7 cellular contexts compared by ENCODE assay signal in the genomic region with DNA sequence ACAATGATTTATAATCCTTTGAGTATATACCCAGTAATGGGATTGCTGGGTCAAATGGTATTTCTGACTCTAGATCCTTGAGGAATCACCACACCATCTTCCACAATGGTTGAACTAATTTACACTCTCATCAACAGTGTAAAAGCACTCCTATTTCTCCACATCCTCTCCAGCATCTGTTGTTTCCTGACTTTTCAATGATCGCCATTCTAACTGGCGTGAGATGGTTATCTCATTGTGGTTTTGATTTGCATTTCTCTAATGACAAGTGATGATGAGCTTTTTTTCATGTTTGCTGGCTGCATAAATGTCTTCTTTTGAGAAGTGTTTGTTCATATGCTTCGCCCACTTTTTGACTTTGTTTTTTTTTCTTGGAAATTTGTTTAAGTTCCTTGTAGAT.
DNase-seq lines count a peak whose midpoint lies in the region; ATAC-seq, FAIRE-seq and TF ChIP-seq lines count a peak whose summit lies in the region.
"Not testable (repeated sequence)": the region's sequence is repeated elsewhere in the genome, so short reads cannot be mapped to it uniquely, and the experiment has no call there.

No MANE protein-coding gene starts in this region.

- not testable (repeated sequence) for H3K4me3 ChIP-seq in astrocyte (ENCODE audit: insufficient read depth, low read depth, low read length); naive thymus-derived CD4-positive, alpha-beta T cell (ENCODE audit: low read length)

- not testable (repeated sequence) for H3K9me3 ChIP-seq in astrocyte (ENCODE audit: insufficient read depth, low read depth, low read length); naive thymus-derived CD4-positive, alpha-beta T cell (ENCODE audit: control insufficient read depth in 2 of 3, low read length in 3 of 3)

- H3K79me2 ChIP-seq in astrocyte (ENCODE audit: insufficient read depth, low read length) = not testable (repeated sequence)

- not testable (repeated sequence) for H3K4me3 Mint-ChIP-seq in activated CD8-positive, alpha-beta T cell treated with anti-CD3 and anti-CD28 coated beads for 36 hours; activated T-helper 17 cell treated with anti-CD3 and anti-CD28 coated beads, Interleukin-2, amount 50 U/mL, for 72 hours; activated naive CD8-positive, alpha-beta T cell; astrocyte (ENCODE audit: unreplicated experiment); central memory CD8-positive, alpha-beta T cell; progenitor cell of endocrine pancreas (ENCODE audit: low read depth)
- peak overlapping the region in 2 of 10 donors; percentile 8 to 31 for H3K4me3 Mint-ChIP-seq in naive thymus-derived CD4-positive, alpha-beta T cell

- H3K9me3 Mint-ChIP-seq in activated CD8-positive, alpha-beta T cell treated with anti-CD3 and anti-CD28 coated beads for 36 hours = peaks cover 11% of the 10 kb centered on the region
- H3K9me3 Mint-ChIP-seq in activated T-helper 17 cell treated with anti-CD3 and anti-CD28 coated beads, Interleukin-2, amount 50 U/mL, for 72 hours = peaks cover 10% of the 10 kb centered on the region
- H3K9me3 Mint-ChIP-seq in activated naive CD8-positive, alpha-beta T cell (ENCODE audit: low read depth); astrocyte (ENCODE audit: unreplicated experiment); central memory CD8-positive, alpha-beta T cell: not testable (repeated sequence)
- H3K9me3 Mint-ChIP-seq in naive thymus-derived CD4-positive, alpha-beta T cell = peaks cover 0 to 16% (median 13%) of the 10 kb centered on the region in 11 donors
- H3K9me3 Mint-ChIP-seq in progenitor cell of endocrine pancreas (ENCODE audit: low read depth) = peaks cover 13% of the 10 kb centered on the region

- CTCF ChIA-PET in activated CD8-positive, alpha-beta T cell treated with anti-CD3 and anti-CD28 coated beads for 36 hours (lab: Charles Lee); naive thymus-derived CD4-positive, alpha-beta T cell (lab: Charles Lee): not testable (repeated sequence)

- not testable (repeated sequence) for H3K4me1 ChIP-seq in astrocyte (ENCODE audit: insufficient read depth, low read length); naive thymus-derived CD4-positive, alpha-beta T cell (ENCODE audit: control insufficient read depth in 2 of 2, insufficient read depth in 2 of 2, low read length in 2 of 2)

- not testable (repeated sequence) for ATAC-seq in activated CD8-positive, alpha-beta T cell treated with anti-CD3 and anti-CD28 coated beads for 36 hours; activated T-helper 17 cell treated with anti-CD3 and anti-CD28 coated beads, Interleukin-2, amount 50 U/mL, for 72 hours (replicated peaks); central memory CD8-positive, alpha-beta T cell (replicated peaks; ENCODE audit: extremely low read depth, poor library complexity, severe bottlenecking); naive thymus-derived CD4-positive, alpha-beta T cell

- not testable (repeated sequence) for H3K27ac ChIP-seq in astrocyte (ENCODE audit: low read depth, low read length); naive thymus-derived CD4-positive, alpha-beta T cell (ENCODE audit: low read depth, low read length)

- peaks cover 65% of the 10 kb centered on the region for H3K36me3 Mint-ChIP-seq in activated CD8-positive, alpha-beta T cell treated with anti-CD3 and anti-CD28 coated beads for 36 hours (ENCODE audit: low read depth)
- H3K36me3 Mint-ChIP-seq in activated T-helper 17 cell treated with anti-CD3 and anti-CD28 coated beads, Interleukin-2, amount 50 U/mL, for 72 hours (ENCODE audit: low read depth) = peaks cover 71% of the 10 kb centered on the region
- H3K36me3 Mint-ChIP-seq in activated naive CD8-positive, alpha-beta T cell = peaks cover 41% of the 10 kb centered on the region
- H3K36me3 Mint-ChIP-seq in astrocyte (ENCODE audit: low read depth, unreplicated experiment) (peaks cover 20% of the 10 kb centered on the region), progenitor cell of endocrine pancreas (ENCODE audit: insufficient read depth) (peaks cover 28% of the 10 kb centered on the region)
- peaks cover 13% of the 10 kb centered on the region for H3K36me3 Mint-ChIP-seq in central memory CD8-positive, alpha-beta T cell (ENCODE audit: insufficient read depth)
- H3K36me3 Mint-ChIP-seq in naive thymus-derived CD4-positive, alpha-beta T cell = peaks cover 15 to 65% (median 42%) of the 10 kb centered on the region in 5 donors

- H3K27ac Mint-ChIP-seq in activated CD8-positive, alpha-beta T cell treated with anti-CD3 and anti-CD28 coated beads for 36 hours = peak overlapping the region; percentile 57
- H3K27ac Mint-ChIP-seq in activated T-helper 17 cell treated with anti-CD3 and anti-CD28 coated beads, Interleukin-2, amount 50 U/mL, for 72 hours = peak overlapping the region; percentile 66
- H3K27ac Mint-ChIP-seq in activated naive CD8-positive, alpha-beta T cell = peak overlapping the region; percentile 86
- peak overlapping the region; percentile 30 for H3K27ac Mint-ChIP-seq in astrocyte (ENCODE audit: unreplicated experiment)
- H3K27ac Mint-ChIP-seq in central memory CD8-positive, alpha-beta T cell (ENCODE audit: low read depth) = peak overlapping the region; percentile 74
- H3K27ac Mint-ChIP-seq in naive thymus-derived CD4-positive, alpha-beta T cell = peak overlapping the region in 7 of 9 donors; percentile 15 to 78 (median 25)
- peak overlapping the region; percentile 79 for H3K27ac Mint-ChIP-seq in progenitor cell of endocrine pancreas

- intact Hi-C loops in activated CD8-positive, alpha-beta T cell treated with anti-CD3 and anti-CD28 coated beads for 36 hours (cut with micrococcal nuclease); naive thymus-derived CD4-positive, alpha-beta T cell (cut with micrococcal nuclease): not testable (repeated sequence)

- not testable (repeated sequence) for H2AFZ ChIP-seq in astrocyte (ENCODE audit: low read depth, low read length)

- not testable (repeated sequence) for H3K4me2 ChIP-seq in astrocyte (ENCODE audit: low read length)

- not testable (repeated sequence) for FAIRE-seq in astrocyte (lab: Jason Lieb, UNC)

- not testable (repeated sequence) for DNase-seq in activated CD8-positive, alpha-beta T cell treated with anti-CD3 and anti-CD28 coated beads for 36 hours; astrocyte (ENCODE audit: low read depth); central memory CD8-positive, alpha-beta T cell (ENCODE audit: low spot score in 2 of 2); progenitor cell of endocrine pancreas (ENCODE audit: low spot score, unreplicated experiment)
- DNase-seq in naive thymus-derived CD4-positive, alpha-beta T cell = peak in 2 of 9 donors; percentile 13 to 23

- H3K4me1 Mint-ChIP-seq in activated CD8-positive, alpha-beta T cell treated with anti-CD3 and anti-CD28 coated beads for 36 hours (ENCODE audit: low read depth) = peaks cover 35% of the 10 kb centered on the region
- not testable (repeated sequence) for H3K4me1 Mint-ChIP-seq in activated T-helper 17 cell treated with anti-CD3 and anti-CD28 coated beads, Interleukin-2, amount 50 U/mL, for 72 hours; astrocyte (ENCODE audit: low read depth, unreplicated experiment); progenitor cell of endocrine pancreas (ENCODE audit: low read depth)
- H3K4me1 Mint-ChIP-seq in activated naive CD8-positive, alpha-beta T cell (ENCODE audit: low read depth) = peaks cover 37% of the 10 kb centered on the region
- H3K4me1 Mint-ChIP-seq in central memory CD8-positive, alpha-beta T cell = peaks cover 30% of the 10 kb centered on the region
- peaks cover 12 to 45% (median 36%) of the 10 kb centered on the region in 7 donors for H3K4me1 Mint-ChIP-seq in naive thymus-derived CD4-positive, alpha-beta T cell

- H3K27me3 ChIP-seq in astrocyte (ENCODE audit: insufficient read depth, low read length); naive thymus-derived CD4-positive, alpha-beta T cell (ENCODE audit: control insufficient read depth in 2 of 2, insufficient read depth in 2 of 2, low read length in 2 of 2): not testable (repeated sequence)

- H4K20me1 ChIP-seq in astrocyte (ENCODE audit: insufficient read depth, low read length) = not testable (repeated sequence)

- H3K9ac ChIP-seq in astrocyte (ENCODE audit: low read length) = not testable (repeated sequence)

- not testable (repeated sequence) for TF ChIP-seq CTCF in activated CD8-positive, alpha-beta T cell treated with anti-CD3 and anti-CD28 coated beads for 36 hours (IDR thresholded peaks at IDR 0.05); astrocyte (IDR thresholded peaks at IDR 0.05; ENCODE audit: insufficient read depth, low read depth, low read length); progenitor cell of endocrine pancreas (IDR thresholded peaks at IDR 0.05; ENCODE audit: unreplicated experiment)

- not testable (repeated sequence) for H3K27me3 Mint-ChIP-seq in activated CD8-positive, alpha-beta T cell treated with anti-CD3 and anti-CD28 coated beads for 36 hours; activated T-helper 17 cell treated with anti-CD3 and anti-CD28 coated beads, Interleukin-2, amount 50 U/mL, for 72 hours; activated naive CD8-positive, alpha-beta T cell; astrocyte (ENCODE audit: low read depth, unreplicated experiment); central memory CD8-positive, alpha-beta T cell; naive thymus-derived CD4-positive, alpha-beta T cell; progenitor cell of endocrine pancreas

- H3K36me3 ChIP-seq in astrocyte (ENCODE audit: insufficient read depth, low read length) = peaks cover 11% of the 10 kb centered on the region
- H3K36me3 ChIP-seq in naive thymus-derived CD4-positive, alpha-beta T cell (ENCODE audit: control insufficient read depth in 2 of 3, insufficient read depth in 3 of 3, low read length in 3 of 3) = not testable (repeated sequence)

- POLR2A ChIA-PET in activated CD8-positive, alpha-beta T cell treated with anti-CD3 and anti-CD28 coated beads for 36 hours (lab: Charles Lee); naive thymus-derived CD4-positive, alpha-beta T cell (lab: Charles Lee): not testable (repeated sequence)

Comparison
In these comparisons a context has a peak if more than half of its experiments do, and no peak if none do; other contexts are left out.
1. H3K27ac Mint-ChIP-seq: peak in every context shown above with its lines; median percentile 86 in activated naive CD8-positive, alpha-beta T cell; 79 in progenitor cell of endocrine pancreas; 74 in central memory CD8-positive, alpha-beta T cell; 66 in activated T-helper 17 cell treated with anti-CD3 and anti-CD28 coated beads, Interleukin-2, amount 50 U/mL, for 72 hours; 57 in activated CD8-positive, alpha-beta T cell treated with anti-CD3 and anti-CD28 coated beads for 36 hours; 30 in astrocyte; 25 in naive thymus-derived CD4-positive, alpha-beta T cell.